In genomic region chr7:16644624-16644986, GRCh38 we compare ENCODE assay signal across 8 cellular contexts.
A peak's percentile ranks its signal among the peaks of the same experiment; 100 is the strongest.
DNase-seq lines count a peak whose midpoint lies in the region; ATAC-seq and TF ChIP-seq lines count a peak whose summit lies in the region.

No MANE protein-coding gene starts in this region.

- H3K4me3 ChIP-seq in NB4 (ENCODE audit: low read depth, low read length) (peak overlapping the region; percentile 87), coronary artery (peak overlapping the region; percentile 90)

- peak; percentile 51 for TF ChIP-seq POLR2A in NB4 (IDR thresholded peaks at IDR 0.05; ENCODE audit: extremely low read depth, insufficient read length)

- TF ChIP-seq CTCF in NB4 (IDR thresholded peaks at IDR 0.05; ENCODE audit: low read depth, low read length) (no peak), coronary artery (IDR thresholded peaks at IDR 0.05) (no peak)

- DNase-seq in D341Med (ENCODE audit: low spot score) (peak; percentile 62), NB4 (ENCODE audit: low read depth) (peak; percentile 86), coronary artery (ENCODE audit: low spot score) (peak; percentile 79), medulla oblongata (ENCODE audit: extremely low spot score) (peak; percentile 48)
- DNase-seq in activated CD4-positive, alpha-beta T cell treated with anti-CD3 and anti-CD28 coated beads for 48 hours, result peak; percentile 65
- DNase-seq in stimulated activated CD8-positive, alpha-beta memory T cell treated with anti-CD3 and anti-CD28 coated beads, Interleukin-4, amount 100 ng/mL, for 24 hours (ENCODE audit: low read depth), result peak; percentile 39

- ATAC-seq in HG03175 (IDR thresholded peaks at IDR 0.05; ENCODE audit: unreplicated experiment), result no peak
- no peak for ATAC-seq in HG02571 (IDR thresholded peaks at IDR 0.05; ENCODE audit: unreplicated experiment)

- H3K27ac ChIP-seq in coronary artery, result peak overlapping the region; percentile 80 to 93
